15 cellular contexts compared by ENCODE assay signal in genomic region chr10:119669975-119670640, GRCh38. TPM values are rescaled to one million over a fixed set of nuclear protein-coding genes. Genes with fewer than 3 reads are reported as not detected.
DNase-seq lines count a peak whose midpoint lies in the region; ATAC-seq and TF ChIP-seq lines count a peak whose summit lies in the region.
"Had no signal": no experiment of that assay in that cellular context is flagged by ENCODE, and none has a peak within 500 bp of the region (broad histone marks: within the 10 kb centered on the region; RNA-seq: fewer than 3 reads in every experiment).

No MANE protein-coding gene starts in this region.

- H3K9me3 ChIP-seq in adipocyte (ENCODE audit: control insufficient read depth, low read length): no peaks in the 10 kb centered on the region
- no peaks in the 10 kb centered on the region for H3K9me3 ChIP-seq in right atrium auricular region
- H3K9me3 ChIP-seq in gastrocnemius medialis: no peaks in the 10 kb centered on the region
- H3K9me3 ChIP-seq: MG63 had no signal

- in situ Hi-C loops in gastrocnemius medialis (cut with MboI; ENCODE audit: low sequenced_read_pairs in 4 of 4): no loop called here

- H3K27me3 ChIP-seq in adipocyte (replicated peaks; ENCODE audit: control insufficient read depth, insufficient read depth, low read length): no peaks in the 10 kb centered on the region
- no peaks in the 10 kb centered on the region for H3K27me3 ChIP-seq in right atrium auricular region
- H3K27me3 ChIP-seq in gastrocnemius medialis: no peaks in the 10 kb centered on the region
- H3K27me3 ChIP-seq: dorsolateral prefrontal cortex, MG63 had no signal

- H3K36me3 ChIP-seq in adipocyte (ENCODE audit: control insufficient read depth, insufficient read depth, low read length, severe bottlenecking): peaks cover 53% of the 10 kb centered on the region
- peaks cover 57% of the 10 kb centered on the region for H3K36me3 ChIP-seq in right atrium auricular region
- H3K36me3 ChIP-seq in gastrocnemius medialis: peaks cover 0 to 53% of the 10 kb centered on the region in 2 donors

- DNase-seq in adipocyte (ENCODE audit: low read depth): no peak
- DNase-seq in right atrium auricular region (ENCODE audit: low spot score): no peak
- DNase-seq in gastrocnemius medialis: peak; percentile 78 to 94
- no peak for DNase-seq in NCI-H2029 treated with DMSO at 0.1 percent for 48 hours (lab: John Stamatoyannopoulos, UW)
- no peak for DNase-seq in activated CD8-positive, alpha-beta memory T cell treated with anti-CD3 and anti-CD28 coated beads, Interleukin-2, amount 50 U/mL, for 4 hours
- DNase-seq: activated B cell treated with CpG ODN at 0.5 μM for 24 hours; activated CD8-positive, alpha-beta memory T cell treated with anti-CD3 and anti-CD28 coated beads for 24 hours; GOT3; hippocampal formation; NCI-H1930 had no signal

- H3K27ac ChIP-seq in right atrium auricular region (peak overlapping the region; percentile 82 to 87), gastrocnemius medialis (peak overlapping the region; percentile 91 to 99 (median 97))

- intact Hi-C loops in gastrocnemius medialis (cut with DNase I; ENCODE audit: low total_unique reads): no loop called here

- TF ChIP-seq RAD21 in Ishikawa (IDR thresholded peaks at IDR 0.05; ENCODE audit: low read depth): no peak

- 0 out of 2 replicates have a peak, but pooled peaks have one; percentile 26 for TF ChIP-seq EP300 in Ishikawa (IDR thresholded peaks at IDR 0.05; ENCODE audit: borderline replicate concordance)

- peak in 1 of 2 donors; percentile 16 for ATAC-seq in gastrocnemius medialis
- no peak for ATAC-seq in HG02885 (IDR thresholded peaks at IDR 0.05; ENCODE audit: poor library complexity, unreplicated experiment)
- ATAC-seq: left lobe of liver had no signal

- H3K4me3 ChIP-seq in adipocyte (ENCODE audit: low read length) (no peak overlapping the region), right atrium auricular region (no peak overlapping the region), gastrocnemius medialis (peak overlapping the region in 3 of 4 donors; percentile 27 to 44 (median 42))
- H3K4me3 ChIP-seq: dorsolateral prefrontal cortex, MG63 had no signal

- peak; percentile 64 to 80 for TF ChIP-seq POLR2A in gastrocnemius medialis (IDR thresholded peaks at IDR 0.05)

- peaks cover 43% of the 10 kb centered on the region for H3K4me1 ChIP-seq in adipocyte (ENCODE audit: control insufficient read depth, insufficient read depth, low read length)
- peaks cover 0 to 72% of the 10 kb centered on the region in 2 donors for H3K4me1 ChIP-seq in right atrium auricular region
- peaks cover 75 to 90% of the 10 kb centered on the region in 2 donors for H3K4me1 ChIP-seq in gastrocnemius medialis

- peak overlapping the region; percentile 0 for H3K9ac ChIP-seq in adipocyte (ENCODE audit: low read length)

- TF ChIP-seq CTCF in right atrium auricular region (IDR thresholded peaks at IDR 0.05): no peak
- no peak for TF ChIP-seq CTCF in gastrocnemius medialis (IDR thresholded peaks at IDR 0.05 in 4 of 5, conservative IDR thresholded peaks at IDR 0.05 in 1 of 5)

TF ChIP-seq in Ishikawa, 13 proteins besides CTCF, POLR2A, EP300 and RAD21:
- TF ChIP-seq TAF1 (IDR thresholded peaks at IDR 0.05; ENCODE audit: low read depth): no peak
- TF ChIP-seq FOXM1 (IDR thresholded peaks at IDR 0.05; ENCODE audit: borderline replicate concordance, low read depth): no peak

RNA-seq across cellular contexts. Expression of gene BAG3, which starts 18.9 kb away (rescaled TPM):
- 100 to 1,000 TPM; 126 to 152 TPM for total RNA-seq in right atrium auricular region
- 100 to 1,000 TPM; 337 to 626 (median 393) TPM for total RNA-seq in gastrocnemius medialis

RNA-seq across cellular contexts. Expression of gene INPP5F, which starts 55.7 kb away (rescaled TPM):
- total RNA-seq in right atrium auricular region: 1 to 10 TPM; 3.9 to 6.2 TPM
- 10 to 100 TPM in 2 of 4 donors, 1 to 10 TPM in 2; 8.7 to 11.6 (median 10.5) TPM for total RNA-seq in gastrocnemius medialis

Comparison
In these comparisons a context has a peak if more than half of its experiments do, and no peak if none do; other contexts are left out.
1. DNase-seq: peak in gastrocnemius medialis (2 of 2); none in adipocyte (single experiment), right atrium auricular region (single experiment), NCI-H2029 treated with DMSO at 0.1 percent for 48 hours (single experiment) and activated CD8-positive, alpha-beta memory T cell treated with anti-CD3 and anti-CD28 coated beads, Interleukin-2, amount 50 U/mL, for 4 hours (single experiment).
2. H3K4me3 ChIP-seq: peak in gastrocnemius medialis (3 of 4); none in adipocyte (single experiment) and right atrium auricular region (0 of 2).